In genomic region chr10:14736600-14737081, GRCh38 we compare ENCODE assay signal across 11 cellular contexts. TPM values are rescaled to one million over a fixed set of nuclear protein-coding genes. Genes with fewer than 3 reads are reported as not detected.
A peak's percentile ranks its signal among the peaks of the same experiment; 100 is the strongest.
DNase-seq lines count a peak whose midpoint lies in the region; ATAC-seq, FAIRE-seq and TF ChIP-seq lines count a peak whose summit lies in the region.
"Had no signal": no experiment of that assay in that cellular context is flagged by ENCODE, and none has a peak within 500 bp of the region (broad histone marks: within the 10 kb centered on the region; RNA-seq: fewer than 3 reads in every experiment).

No MANE protein-coding gene starts in this region.

- WGBS in esophagus squamous epithelium, 2 donors: 50 to 54% methylated on average over 4 of the region's 4 CpGs

- TF ChIP-seq POLR2A in esophagus squamous epithelium (IDR thresholded peaks at IDR 0.05) (no peak), H54 (IDR thresholded peaks at IDR 0.05; ENCODE audit: low read depth, low read length) (no peak)

- H3K9ac ChIP-seq in neural progenitor cell: no peak overlapping the region
- H3K9ac ChIP-seq: KMS-11 had no signal

- no peaks in the 10 kb centered on the region for H3K36me3 ChIP-seq in esophagus squamous epithelium
- no peaks in the 10 kb centered on the region for H3K36me3 ChIP-seq in neural progenitor cell

- H3K27me3 ChIP-seq in esophagus squamous epithelium (no peaks in the 10 kb centered on the region), neural progenitor cell (no peaks in the 10 kb centered on the region)

- no peaks in the 10 kb centered on the region for H3K36me3 Mint-ChIP-seq in CD14-positive monocyte
- no peaks in the 10 kb centered on the region for H3K36me3 Mint-ChIP-seq in neural progenitor cell

- FAIRE-seq in H54 (lab: Jason Lieb, UNC): no peak

- peak overlapping the region in 1 of 2 donors; percentile 3 for H3K4me3 Mint-ChIP-seq in CD14-positive monocyte
- no peak overlapping the region for H3K4me3 Mint-ChIP-seq in neural progenitor cell

- H3F3A ChIP-seq in neural progenitor cell (ENCODE audit: low read depth): no peaks in the 10 kb centered on the region

- H3K27ac ChIP-seq in esophagus squamous epithelium (peak overlapping the region; percentile 31 to 71 (median 56)), neural progenitor cell (no peak overlapping the region)
- H3K27ac ChIP-seq: KMS-11 had no signal

- no peak for ATAC-seq in HG03196 (IDR thresholded peaks at IDR 0.05; ENCODE audit: unreplicated experiment)

- no peak overlapping the region for H3K4me2 ChIP-seq in neural progenitor cell
- H3K4me2 ChIP-seq: KMS-11 had no signal

- H3K79me2 ChIP-seq in neural progenitor cell (ENCODE audit: low read depth): no peaks in the 10 kb centered on the region

- H3K4me3 ChIP-seq in esophagus squamous epithelium (no peak overlapping the region), neural progenitor cell (no peak overlapping the region)

- H4K20me1 ChIP-seq in neural progenitor cell (ENCODE audit: low read depth): no peaks in the 10 kb centered on the region

- H3K27me3 Mint-ChIP-seq in CD14-positive monocyte (ENCODE audit: low read depth in 3 of 3) (no peaks in the 10 kb centered on the region), neural progenitor cell (ENCODE audit: insufficient read depth, low read depth) (no peaks in the 10 kb centered on the region)

- peak overlapping the region; percentile 46 for H2AFZ ChIP-seq in neural progenitor cell (replicated peaks)

- peaks cover 0 to 27% (median 13%) of the 10 kb centered on the region in 3 donors for H3K4me1 ChIP-seq in esophagus squamous epithelium
- no peaks in the 10 kb centered on the region for H3K4me1 ChIP-seq in neural progenitor cell

- peak overlapping the region in 4 of 7 donors; percentile 11 to 77 (median 29) for H3K27ac Mint-ChIP-seq in CD14-positive monocyte
- H3K27ac Mint-ChIP-seq in neural progenitor cell: no peak overlapping the region

- TF ChIP-seq CTCF in CD14-positive monocyte (IDR thresholded peaks at IDR 0.05) (no peak), esophagus squamous epithelium (IDR thresholded peaks at IDR 0.05) (no peak), neural progenitor cell (IDR thresholded peaks at IDR 0.05) (no peak)

- in situ Hi-C loops in ACHN (cut with HindIII; ENCODE audit: low pct_ligation_motif_present, low pct_unique_long_range_greater_than_20kb, low sequenced_read_pairs): no loop called here

- H3K9me3 ChIP-seq in esophagus squamous epithelium: no peaks in the 10 kb centered on the region
- H3K9me3 ChIP-seq in neural progenitor cell (ENCODE audit: low read depth): no peaks in the 10 kb centered on the region

- intact Hi-C loops in CD14-positive monocyte (cut with micrococcal nuclease) (no loop called here), esophagus squamous epithelium (cut with DNase I) (no loop called here)

- peaks cover 31% of the 10 kb centered on the region for H3K4me1 Mint-ChIP-seq in CD14-positive monocyte
- H3K4me1 Mint-ChIP-seq in neural progenitor cell: no peaks in the 10 kb centered on the region

- peaks cover 0 to 2% (median 0%) of the 10 kb centered on the region in 7 donors for H3K9me3 Mint-ChIP-seq in CD14-positive monocyte
- peaks cover 3% of the 10 kb centered on the region for H3K9me3 Mint-ChIP-seq in neural progenitor cell

- DNase-seq in CD14-positive monocyte (ENCODE audit: low spot score) (no peak), NCI-H2171 (lab: John Stamatoyannopoulos, UW) (peak; percentile 6), esophagus squamous epithelium (lab: John Stamatoyannopoulos, UW) (no peak), neural progenitor cell (ENCODE audit: low spot score) (peak; percentile 30), H54 (ENCODE audit: insufficient read length, low spot score) (no peak), ACHN (no peak), T-helper 2 cell (no peak)
- DNase-seq: activated effector memory CD4-positive, alpha-beta T cell treated with Interleukin-2 at 50 U/mL for 16 hours; stimulated activated CD4-positive, alpha-beta T cell treated with anti-CD3 and anti-CD28 coated beads, Interleukin-12 subunit alpha, Interleukin-12 subunit beta, amount 100 ng/mL, for 4 hours had no signal

RNA-seq across cellular contexts. Expression of gene FAM107B, which starts 38.1 kb away (rescaled TPM):
- 10 to 100 TPM; 28.4 to 68.5 TPM for polyA plus RNA-seq in CD14-positive monocyte
- total RNA-seq in esophagus squamous epithelium: 10 to 100 TPM in 3 of 4 donors, 1 to 10 TPM in 1; 6.7 to 17.0 (median 12.9) TPM
- total RNA-seq in neural progenitor cell (ENCODE audit: low replicate concordance): 26.5 and 43.0 TPM in 2 replicates

Comparison
In these comparisons a context has a peak if more than half of its experiments do, and no peak if none do; other contexts are left out.
1. DNase-seq: peak in NCI-H2171 (single experiment) and neural progenitor cell (single experiment); none in CD14-positive monocyte (single experiment), esophagus squamous epithelium (single experiment), H54 (single experiment), ACHN (single experiment) and T-helper 2 cell (0 of 5).